ENCODE assay signal across 10 cellular contexts in the genomic region with DNA sequence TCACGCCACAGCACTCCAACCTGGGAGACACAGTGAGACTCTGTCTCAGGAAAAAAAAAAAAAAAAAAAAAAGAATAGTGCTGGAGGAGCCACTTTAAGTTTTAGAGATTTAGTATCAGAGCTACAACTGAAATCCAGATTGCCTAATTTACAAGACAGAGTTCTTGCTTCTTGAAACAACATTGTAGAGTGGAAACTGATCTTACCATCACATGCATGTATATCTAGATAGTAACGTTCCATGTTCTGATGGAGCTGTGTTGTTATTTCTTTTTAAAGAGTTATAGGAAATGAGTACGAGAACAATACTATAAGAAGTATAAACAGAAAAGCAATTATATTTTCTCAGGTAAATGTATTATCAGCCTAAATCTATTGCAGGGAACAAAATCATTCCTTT.
"Had no signal": no experiment of that assay in that cellular context is flagged by ENCODE, and none has a peak within 500 bp of the region (broad histone marks: within the 10 kb centered on the region; RNA-seq: fewer than 3 reads in every experiment).

No MANE protein-coding gene starts in this region.

- H3K4me3 Mint-ChIP-seq: HFFc6, IgD-negative memory B cell had no signal

- H3K9ac ChIP-seq: GM23248 had no signal

- ATAC-seq: HCT116, HepG2 had no signal

- H3K9me3 Mint-ChIP-seq: HFFc6, IgD-negative memory B cell had no signal

- H3K27me3 Mint-ChIP-seq: IgD-negative memory B cell had no signal

- H3K4me3 ChIP-seq: GM23248, HAP-1 had no signal

- H2AFZ ChIP-seq: GM23248 had no signal

- DNase-seq: GM23248, GOT3, H7, HFFc6, KG1 had no signal

- H3K9me3 ChIP-seq: HAP-1 had no signal

- FAIRE-seq: HepG2 had no signal

- H3K27ac Mint-ChIP-seq: HFFc6 had no signal

- H3K27ac ChIP-seq: GM23248, HL-60 had no signal

- H3K36me3 ChIP-seq: HAP-1 had no signal
